In the genomic region with DNA sequence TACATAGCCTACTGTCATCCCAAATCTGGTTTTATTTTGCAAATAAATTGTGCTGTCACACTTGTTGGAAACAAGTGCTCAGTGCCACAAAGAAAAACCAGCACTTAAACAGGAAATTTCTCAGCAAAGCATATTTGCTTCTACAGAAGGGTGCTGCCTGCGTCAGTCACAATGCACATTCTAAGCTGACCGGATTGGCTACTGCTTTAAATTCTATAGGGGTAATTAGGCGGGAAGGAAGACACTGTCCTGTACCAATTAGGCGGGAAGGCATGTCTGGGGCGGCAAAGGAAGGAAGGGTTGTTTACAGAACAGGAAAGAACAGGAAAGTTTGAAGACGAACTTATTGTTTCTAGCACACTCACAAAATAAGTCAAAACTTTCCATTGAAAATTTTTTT, we compare ENCODE assay signal across 9 cellular contexts. TPM values are rescaled to one million over a fixed set of nuclear protein-coding genes. Genes with fewer than 3 reads are reported as not detected.
A peak's percentile ranks its signal among the peaks of the same experiment; 100 is the strongest.
DNase-seq lines count a peak whose midpoint lies in the region; ATAC-seq and TF ChIP-seq lines count a peak whose summit lies in the region.
"Had no signal": no experiment of that assay in that cellular context is flagged by ENCODE, and none has a peak within 500 bp of the region (broad histone marks: within the 10 kb centered on the region; RNA-seq: fewer than 3 reads in every experiment).

No MANE protein-coding gene starts in this region.

- peak overlapping the region; percentile 68 for H3K4me3 ChIP-seq in left ventricle myocardium inferior
- H3K4me3 ChIP-seq: cardiac muscle cell had no signal

- peak; percentile 38 for ATAC-seq in GM18907 (IDR thresholded peaks at IDR 0.05; ENCODE audit: unreplicated experiment)
- no peak for ATAC-seq in GM19397 (IDR thresholded peaks at IDR 0.05; ENCODE audit: unreplicated experiment)

- peaks cover 21% of the 10 kb centered on the region for H3K36me3 Mint-ChIP-seq in IgD-negative memory B cell

- H3K27ac Mint-ChIP-seq in IgD-negative memory B cell, result peak overlapping the region; percentile 59 to 99 (median 97)

- DNase-seq in activated T-cell treated with anti-CD3 and anti-CD28 coated beads, Interleukin-2, amount 50 U/mL, for 48 hours, result peak; percentile 70 to 72
- no peak for DNase-seq in left ventricle myocardium inferior
- DNase-seq in stimulated activated CD8-positive, alpha-beta memory T cell treated with anti-CD3 and anti-CD28 coated beads, Interleukin-7, amount 100 ng/mL, for 1 hour (ENCODE audit: low read depth in 2 of 2), result peak; percentile 14 to 22
- no peak for DNase-seq in C1 segment of cervical spinal cord (lab: John Stamatoyannopoulos, UW)
- DNase-seq in NCI-H526 treated with DMSO at 0.1 percent for 48 hours (lab: John Stamatoyannopoulos, UW), result no peak

- TF ChIP-seq CTCF in left ventricle myocardium inferior (IDR thresholded peaks at IDR 0.05; ENCODE audit: borderline replicate concordance), result no peak

- H3K4me1 ChIP-seq in left ventricle myocardium inferior, result peaks cover 70% of the 10 kb centered on the region

- intact Hi-C loops in left ventricle myocardium inferior (cut with micrococcal nuclease), result no loop called here

- H3K9me3 ChIP-seq in left ventricle myocardium inferior (replicated peaks), result no peaks in the 10 kb centered on the region

- no peaks in the 10 kb centered on the region for H3K9me3 Mint-ChIP-seq in IgD-negative memory B cell

- H3K27me3 Mint-ChIP-seq in IgD-negative memory B cell, result peaks cover 2% of the 10 kb centered on the region

- peak overlapping the region; percentile 88 for H3K27ac ChIP-seq in left ventricle myocardium inferior (replicated peaks)
- H3K27ac ChIP-seq: cardiac muscle cell had no signal

- H3K27me3 ChIP-seq in left ventricle myocardium inferior (ENCODE audit: low read depth), result no peaks in the 10 kb centered on the region
- H3K27me3 ChIP-seq: cardiac muscle cell had no signal

- H3K4me1 Mint-ChIP-seq in IgD-negative memory B cell, result peaks cover 45 to 52% (median 47%) of the 10 kb centered on the region in 3 donors

- H3K4me3 Mint-ChIP-seq in IgD-negative memory B cell, result peak overlapping the region; percentile 93 to 99 (median 94)

- H3K36me3 ChIP-seq in left ventricle myocardium inferior, result peaks cover 23% of the 10 kb centered on the region
- H3K36me3 ChIP-seq: cardiac muscle cell had no signal

RNA-seq across cellular contexts. Expression of a gene that starts 2.8 kb away (rescaled TPM):
- 213 TPM for polyA plus RNA-seq in IgD-negative memory B cell
- 21.9 TPM for total RNA-seq in left ventricle myocardium inferior

Comparison
In these comparisons a context has a peak if more than half of its experiments do, and no peak if none do; other contexts are left out.
1. DNase-seq: peak in activated T-cell treated with anti-CD3 and anti-CD28 coated beads, Interleukin-2, amount 50 U/mL, for 48 hours (2 of 2) and stimulated activated CD8-positive, alpha-beta memory T cell treated with anti-CD3 and anti-CD28 coated beads, Interleukin-7, amount 100 ng/mL, for 1 hour (2 of 2); none in left ventricle myocardium inferior (single experiment), C1 segment of cervical spinal cord (0 of 14) and NCI-H526 treated with DMSO at 0.1 percent for 48 hours (single experiment).